ENCODE assay signal across 8 cellular contexts in genomic region chr7:120988591-120989299, GRCh38. TPM values are rescaled to one million over a fixed set of nuclear protein-coding genes. Genes with fewer than 3 reads are reported as not detected.
DNase-seq lines count a peak whose midpoint lies in the region; ATAC-seq and TF ChIP-seq lines count a peak whose summit lies in the region.

CPED1 (plus strand) TSS chr7:120988711; CDS start chr7:120989622, 911 bp downstream.

- H3K4me3 ChIP-seq in tibial nerve: peak within 1 kb of the TSS; percentile 37 to 59 (median 52)

- peaks cover 40% of the 10 kb centered on the region for H3K27me3 Mint-ChIP-seq in activated CD4-positive, alpha-beta T cell treated with anti-CD3 and anti-CD28 coated beads for 36 hours
- H3K27me3 Mint-ChIP-seq in activated naive CD4-positive, alpha-beta T cell treated with anti-CD3 and anti-CD28 coated beads for 36 hours (ENCODE audit: low read depth): peaks cover 43% of the 10 kb centered on the region
- H3K27me3 Mint-ChIP-seq in nephron (ENCODE audit: low read depth): peaks cover 19% of the 10 kb centered on the region

- peak; percentile 63 for ATAC-seq in activated CD4-positive, alpha-beta T cell treated with anti-CD3 and anti-CD28 coated beads for 36 hours
- ATAC-seq in HG02938 (IDR thresholded peaks at IDR 0.05; ENCODE audit: unreplicated experiment): peak; percentile 24

- TF ChIP-seq CTCF in nephron (IDR thresholded peaks at IDR 0.05; ENCODE audit: unreplicated experiment in 3 of 3) (no peak), tibial nerve (IDR thresholded peaks at IDR 0.05) (peak in 1 of 5 experiments; percentile 20)

- peak within 1 kb of the TSS; percentile 53 for H3K4me3 Mint-ChIP-seq in activated CD4-positive, alpha-beta T cell treated with anti-CD3 and anti-CD28 coated beads for 36 hours
- peak within 1 kb of the TSS; percentile 71 for H3K4me3 Mint-ChIP-seq in activated naive CD4-positive, alpha-beta T cell treated with anti-CD3 and anti-CD28 coated beads for 36 hours
- peak within 1 kb of the TSS; percentile 88 to 94 (median 90) for H3K4me3 Mint-ChIP-seq in nephron

- peak within 1 kb of the TSS; percentile 75 to 92 (median 79) for H3K27ac ChIP-seq in tibial nerve

- WGBS in tibial nerve, 2 donors: 0 to 1% methylated on average over 23 to 28 of the region's 28 CpGs

- peaks cover 0 to 41% (median 9%) of the 10 kb centered on the region in 4 donors for H3K4me1 ChIP-seq in tibial nerve

- H3K27me3 ChIP-seq in tibial nerve: no peaks in the 10 kb centered on the region

- POLR2A ChIA-PET in activated CD4-positive, alpha-beta T cell treated with anti-CD3 and anti-CD28 coated beads for 36 hours (lab: Charles Lee): no interaction called here

- H3K9me3 Mint-ChIP-seq in activated CD4-positive, alpha-beta T cell treated with anti-CD3 and anti-CD28 coated beads for 36 hours (ENCODE audit: low read depth): no peaks in the 10 kb centered on the region
- no peaks in the 10 kb centered on the region for H3K9me3 Mint-ChIP-seq in activated naive CD4-positive, alpha-beta T cell treated with anti-CD3 and anti-CD28 coated beads for 36 hours
- H3K9me3 Mint-ChIP-seq in nephron: no peaks in the 10 kb centered on the region

- TF ChIP-seq POLR2A in tibial nerve (IDR thresholded peaks at IDR 0.05): peak; percentile 32 to 78

- no peak within 1 kb of the TSS for H3K27ac Mint-ChIP-seq in activated CD4-positive, alpha-beta T cell treated with anti-CD3 and anti-CD28 coated beads for 36 hours
- H3K27ac Mint-ChIP-seq in activated naive CD4-positive, alpha-beta T cell treated with anti-CD3 and anti-CD28 coated beads for 36 hours: no peak within 1 kb of the TSS
- peak within 1 kb of the TSS; percentile 81 to 99 (median 93) for H3K27ac Mint-ChIP-seq in nephron

- no peaks in the 10 kb centered on the region for H3K9me3 ChIP-seq in tibial nerve

- no peaks in the 10 kb centered on the region for H3K36me3 Mint-ChIP-seq in activated CD4-positive, alpha-beta T cell treated with anti-CD3 and anti-CD28 coated beads for 36 hours (ENCODE audit: low read depth)
- H3K36me3 Mint-ChIP-seq in activated naive CD4-positive, alpha-beta T cell treated with anti-CD3 and anti-CD28 coated beads for 36 hours (ENCODE audit: low read depth): no peaks in the 10 kb centered on the region
- peaks cover 3% of the 10 kb centered on the region for H3K36me3 Mint-ChIP-seq in nephron (ENCODE audit: low read depth)

- CTCF ChIA-PET in activated CD4-positive, alpha-beta T cell treated with anti-CD3 and anti-CD28 coated beads for 36 hours (lab: Charles Lee): interaction anchor here (0.8 to 6.7 kb wide), 15 partner anchors 9 to 1593 kb away, joined by 3 to 57 read pairs (median 7); no protein-coding TSS in a partner anchor
- CTCF ChIA-PET in activated naive CD4-positive, alpha-beta T cell treated with anti-CD3 and anti-CD28 coated beads for 36 hours (lab: Charles Lee): interaction anchor here (0.7 to 5.2 kb wide), 15 partner anchors 8 to 197 kb away, joined by 3 to 36 read pairs (median 4); no protein-coding TSS in a partner anchor

- TF ChIP-seq EP300 in tibial nerve (IDR thresholded peaks at IDR 0.05): peak in 1 of 2 donors; percentile 93

- peak; percentile 61 for DNase-seq in activated CD4-positive, alpha-beta T cell treated with anti-CD3 and anti-CD28 coated beads for 36 hours
- no peak for DNase-seq in activated CD4-positive, alpha-beta T cell treated with anti-CD3 and anti-CD28 coated beads for 1 hour
- DNase-seq in NCI-H774 (lab: John Stamatoyannopoulos, UW) (peak; percentile 28), foreskin melanocyte (peak; percentile 63), tibial nerve (ENCODE audit: low spot score in 2 of 2) (peak; percentile 73 to 82)
- peak; percentile 33 for DNase-seq in activated naive CD4-positive, alpha-beta T cell treated with anti-CD3 and anti-CD28 coated beads for 36 hours

- H3K36me3 ChIP-seq in tibial nerve: no peaks in the 10 kb centered on the region

- intact Hi-C loops in activated CD4-positive, alpha-beta T cell treated with anti-CD3 and anti-CD28 coated beads for 36 hours (cut with DNase I, micrococcal nuclease): loop anchor here (2.0 to 10.0 kb wide), 4 partner anchors 38 to 1006 kb away; partner anchors contain the start of gene ING3 (in 1 of the 2)
- intact Hi-C loops in activated naive CD4-positive, alpha-beta T cell treated with anti-CD3 and anti-CD28 coated beads for 36 hours (cut with micrococcal nuclease): loop anchor here (1.0 kb wide), 1 partner anchor 349 kb away; no protein-coding TSS in a partner anchor

- peaks cover 17% of the 10 kb centered on the region for H3K4me1 Mint-ChIP-seq in activated CD4-positive, alpha-beta T cell treated with anti-CD3 and anti-CD28 coated beads for 36 hours
- peaks cover 14% of the 10 kb centered on the region for H3K4me1 Mint-ChIP-seq in activated naive CD4-positive, alpha-beta T cell treated with anti-CD3 and anti-CD28 coated beads for 36 hours (ENCODE audit: low read depth)
- H3K4me1 Mint-ChIP-seq in nephron: peaks cover 41% of the 10 kb centered on the region

RNA-seq across cellular contexts. Expression of gene CPED1, which starts in this region (rescaled TPM):
- total RNA-seq in activated CD4-positive, alpha-beta T cell treated with anti-CD3 and anti-CD28 coated beads for 36 hours: not detected
- not detected for total RNA-seq in activated naive CD4-positive, alpha-beta T cell treated with anti-CD3 and anti-CD28 coated beads for 36 hours
- total RNA-seq in tibial nerve: 10 to 100 TPM; 15.0 to 32.1 (median 21.8) TPM

Comparison
In these comparisons a context has a peak if more than half of its experiments do, and no peak if none do; other contexts are left out.
1. RNA of gene CPED1 (total RNA-seq): 15.0 to 32.1 TPM in tibial nerve; not detected in activated CD4-positive, alpha-beta T cell treated with anti-CD3 and anti-CD28 coated beads for 36 hours and not detected in activated naive CD4-positive, alpha-beta T cell treated with anti-CD3 and anti-CD28 coated beads for 36 hours; every median in the first group is over 10 times any median in the second.
2. Peak in DNase-seq and ATAC-seq in activated CD4-positive, alpha-beta T cell treated with anti-CD3 and anti-CD28 coated beads for 36 hours; RNA of the gene not detected or under 1 TPM.
3. Peak in DNase-seq in activated naive CD4-positive, alpha-beta T cell treated with anti-CD3 and anti-CD28 coated beads for 36 hours; RNA of the gene not detected or under 1 TPM.
4. H3K27ac Mint-ChIP-seq: peak in nephron (3 of 3); none in activated CD4-positive, alpha-beta T cell treated with anti-CD3 and anti-CD28 coated beads for 36 hours (single experiment) and activated naive CD4-positive, alpha-beta T cell treated with anti-CD3 and anti-CD28 coated beads for 36 hours (single experiment).
5. Peak in every context shown above with its lines, with median percentiles within 50 percentile points of each other: H3K4me3 Mint-ChIP-seq.